ENCODE assay signal across 27 cellular contexts in the genomic region with DNA sequence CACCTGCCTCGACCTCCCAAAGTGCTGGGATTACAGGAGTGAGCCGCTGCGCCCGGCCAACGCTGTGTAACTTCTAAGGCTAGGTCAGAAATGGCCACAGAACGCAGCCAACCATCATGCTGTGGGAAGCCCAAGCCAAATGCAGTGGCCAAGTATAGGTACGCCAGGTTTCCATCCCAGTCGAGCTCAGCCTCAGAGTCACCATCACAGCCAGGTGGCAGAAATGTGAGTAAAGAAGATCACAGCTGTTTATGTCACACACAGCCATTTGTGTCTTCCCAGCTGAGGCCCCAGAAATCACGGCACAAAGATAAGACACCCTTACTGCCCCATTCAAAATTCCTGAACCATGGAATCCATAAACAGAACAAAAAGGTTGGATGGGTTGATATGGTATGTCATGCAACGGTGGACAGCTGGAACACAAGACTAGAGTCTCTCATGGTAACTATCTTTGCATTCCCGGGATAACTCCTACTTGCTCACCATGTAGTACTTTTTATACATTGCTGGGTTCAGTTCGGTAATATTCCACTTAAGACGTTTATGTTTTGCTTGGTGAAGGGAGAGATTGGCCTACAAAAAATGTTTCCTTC.
DNase-seq lines count a peak whose midpoint lies in the region; ATAC-seq, FAIRE-seq and TF ChIP-seq lines count a peak whose summit lies in the region.
"Had no signal": no experiment of that assay in that cellular context is flagged by ENCODE, and none has a peak within 500 bp of the region (broad histone marks: within the 10 kb centered on the region; RNA-seq: fewer than 3 reads in every experiment).

No MANE protein-coding gene starts in this region.

- H3K4me1 ChIP-seq in GM12878 (ENCODE audit: control insufficient read depth, insufficient read depth, low read length) (peaks cover 20% of the 10 kb centered on the region), gastrocnemius medialis (peaks cover 71 to 84% of the 10 kb centered on the region in 2 donors), neural progenitor cell (peaks cover 11% of the 10 kb centered on the region)

- H3K79me2 ChIP-seq in GM12878 (ENCODE audit: control insufficient read depth, insufficient read depth, low read length) = no peaks in the 10 kb centered on the region; the same call in 1 of the 2 replicates
- peaks cover 75% of the 10 kb centered on the region for H3K79me2 ChIP-seq in neural progenitor cell (ENCODE audit: low read depth)

- H3K9me3 ChIP-seq in GM12878 (replicated peaks; ENCODE audit: control insufficient read depth, insufficient read depth, low read length) (no peaks in the 10 kb centered on the region; the same call in 1 of the 3 replicates), gastrocnemius medialis (no peaks in the 10 kb centered on the region), neural progenitor cell (ENCODE audit: low read depth) (no peaks in the 10 kb centered on the region)

- peaks cover 13% of the 10 kb centered on the region for H3K9me3 Mint-ChIP-seq in neural progenitor cell

- SMC1A ChIA-PET in GM12878 (lab: Charles Lee; ENCODE audit: uncharacterized antibody, unreplicated experiment) = interaction anchor here (0.9 kb wide), 1 partner anchor 20 kb away, joined by 3 read pairs; no protein-coding TSS in a partner anchor

- H4K20me1 ChIP-seq in GM12878 (ENCODE audit: control insufficient read depth, insufficient read depth) = no peaks in the 10 kb centered on the region; the same call in 1 of the 2 replicates
- peaks cover 27% of the 10 kb centered on the region for H4K20me1 ChIP-seq in neural progenitor cell (ENCODE audit: low read depth)

- H3K4me2 ChIP-seq in GM12878 (ENCODE audit: control insufficient read depth, insufficient read depth) = no peak overlapping the region
- H3K4me2 ChIP-seq in neural progenitor cell = no peak overlapping the region

- CTCF ChIA-PET in GM12878 (lab: Yijun Ruan, JAX) = interaction anchor here (0.7 to 1.0 kb wide), 3 partner anchors 10 to 419 kb away, joined by 3 to 4 read pairs (median 3); no protein-coding TSS in a partner anchor

- peaks cover 27% of the 10 kb centered on the region for H3K4me1 Mint-ChIP-seq in neural progenitor cell

- TF ChIP-seq CTCF in GM12878 (IDR thresholded peaks at IDR 0.05 in 2 of 3, conservative IDR thresholded peaks at IDR 0.05 in 1 of 3; ENCODE audit: control insufficient read depth in 2 of 3, extremely low read depth in 1 of 3, insufficient read depth in 1 of 3, low read depth in 3 of 3, low read length in 3 of 3) (no peak), gastrocnemius medialis (IDR thresholded peaks at IDR 0.05 in 4 of 5, conservative IDR thresholded peaks at IDR 0.05 in 1 of 5) (no peak), neural progenitor cell (IDR thresholded peaks at IDR 0.05) (no peak)

- POLR2A ChIA-PET in GM12878 (lab: Charles Lee) = no interaction called here

- H3K27ac Mint-ChIP-seq in neural progenitor cell = no peak overlapping the region
- H3K27ac Mint-ChIP-seq: activated CD4-positive, alpha-beta T cell treated with anti-CD3 and anti-CD28 coated beads, Interleukin-2, amount 10 ng/mL, durations not matched to agents 7 days and 5 days; activated CD8-positive, alpha-beta memory T cell treated with anti-CD3 and anti-CD28 coated beads, Interleukin-2, amount 10 ng/mL, durations not matched to agents 7 days and 5 days; activated naive CD8-positive, alpha-beta T cell had no signal

- H3K4me3 ChIP-seq in GM12878 (no peak overlapping the region), gastrocnemius medialis (no peak overlapping the region), neural progenitor cell (no peak overlapping the region)

- TF ChIP-seq POLR2A in GM12878 (IDR thresholded peaks at IDR 0.05; ENCODE audit: low read depth, low read length) = no peak
- no peak for TF ChIP-seq POLR2A in gastrocnemius medialis (IDR thresholded peaks at IDR 0.05)

- in situ Hi-C loops in GM12878 (cut with MboI) (no loop called here), gastrocnemius medialis (cut with MboI; ENCODE audit: low sequenced_read_pairs in 4 of 4) (no loop called here)

- H3K27ac ChIP-seq in GM12878 (ENCODE audit: control insufficient read depth, insufficient read depth) (no peak overlapping the region), gastrocnemius medialis (peak overlapping the region; percentile 75 to 98 (median 92)), neural progenitor cell (no peak overlapping the region)
- H3K27ac ChIP-seq: 22Rv1, WERI-Rb-1 had no signal

- no peak for TF ChIP-seq RAD21 in GM12878 (IDR thresholded peaks at IDR 0.05; ENCODE audit: insufficient read depth, low read depth, low read length)

- BruUV-seq in GM12878 (replicated peaks; lab: Mats Ljungman, UMichigan) = TSS peak; percentile 26

- H3K36me3 ChIP-seq in GM12878 (ENCODE audit: control insufficient read depth in 2 of 2, insufficient read depth in 2 of 2, low read length in 1 of 2) (peaks cover 2 to 3% of the 10 kb centered on the region in 2 experiments; a peak in 2 of 4 replicates), gastrocnemius medialis (peaks cover 0 to 27% of the 10 kb centered on the region in 2 donors), neural progenitor cell (no peaks in the 10 kb centered on the region)

- 98% methylated on average over 13 of the region's 13 CpGs for WGBS in GM12878 (ENCODE audit: insufficient coverage, insufficient replicate concordance, low lambda C conversion rate, missing lambda C conversion rate)

- no peak for FAIRE-seq in GM12878 (lab: Jason Lieb, UNC)
- FAIRE-seq: bronchial epithelial cell, HepG2, urothelium cell line had no signal

- H3F3A ChIP-seq in neural progenitor cell (ENCODE audit: low read depth) = peaks cover 14% of the 10 kb centered on the region

- intact Hi-C loops in GM12878 (cut with micrococcal nuclease; ENCODE audit: unreplicated experiment) (no loop called here), gastrocnemius medialis (cut with DNase I; ENCODE audit: low total_unique reads) (no loop called here)

- H3K27me3 ChIP-seq in GM12878 (replicated peaks in 1 of 2; ENCODE audit: control insufficient read depth in 2 of 2, insufficient read depth in 2 of 2, low read length in 1 of 2) (no peaks in the 10 kb centered on the region), gastrocnemius medialis (no peaks in the 10 kb centered on the region), neural progenitor cell (no peaks in the 10 kb centered on the region)

- RAD21 ChIA-PET in GM12878 (lab: Charles Lee; ENCODE audit: unreplicated experiment) = interaction anchor here (0.6 to 1.0 kb wide), 2 partner anchors 18 to 39 kb away, joined by 3 to 5 read pairs; no protein-coding TSS in a partner anchor

- no peak overlapping the region for H2AFZ ChIP-seq in GM12878 (ENCODE audit: control insufficient read depth, low read depth, low read length)
- H2AFZ ChIP-seq in neural progenitor cell (replicated peaks) = no peak overlapping the region

- no peak for ATAC-seq in GM12878
- ATAC-seq in gastrocnemius medialis = peak; percentile 70 to 83
- ATAC-seq: activated CD8-positive, alpha-beta memory T cell treated with anti-CD3 and anti-CD28 coated beads, Interleukin-2, amount 10 ng/mL, durations not matched to agents 7 days and 5 days; HepG2; left lobe of liver had no signal

- TF ChIP-seq EP300 in GM12878 (IDR thresholded peaks at IDR 0.05; ENCODE audit: borderline replicate concordance in 1 of 2, control insufficient read depth in 1 of 2, low read depth in 2 of 2, low read length in 2 of 2) = no peak

- no peak overlapping the region for H3K9ac ChIP-seq in GM12878 (ENCODE audit: control insufficient read depth, insufficient read depth, low read length)
- no peak overlapping the region for H3K9ac ChIP-seq in neural progenitor cell

- H3K4me3 Mint-ChIP-seq in neural progenitor cell = no peak overlapping the region
- H3K4me3 Mint-ChIP-seq: activated CD4-positive, alpha-beta T cell treated with anti-CD3 and anti-CD28 coated beads, Interleukin-2, amount 10 ng/mL, durations not matched to agents 7 days and 5 days; activated CD8-positive, alpha-beta memory T cell treated with anti-CD3 and anti-CD28 coated beads, Interleukin-2, amount 10 ng/mL, durations not matched to agents 7 days and 5 days; activated naive CD8-positive, alpha-beta T cell; naive B cell had no signal

- peaks cover 38% of the 10 kb centered on the region for H3K36me3 Mint-ChIP-seq in neural progenitor cell

- DNase-seq in DMS53 (lab: John Stamatoyannopoulos, UW) (peak; percentile 8), DMS53 treated with DMSO at 0.1 percent for 48 hours (lab: John Stamatoyannopoulos, UW; ENCODE audit: unreplicated experiment) (no peak), GM12878 (ENCODE audit: low read depth, low spot score) (no peak), kidney glomerular epithelial cell (lab: John Stamatoyannopoulos, UW) (peak; percentile 64), gastrocnemius medialis (peak; percentile 73 to 83), COLO668 (lab: John Stamatoyannopoulos, UW; ENCODE audit: unreplicated experiment) (no peak), neural progenitor cell (ENCODE audit: low spot score) (no peak), NCI-H1105 (lab: John Stamatoyannopoulos, UW) (no peak)
- DNase-seq: activated CD4-positive, alpha-beta T cell treated with anti-CD3 and anti-CD28 coated beads, Interleukin-2, amount 10 ng/mL, durations not matched to agents 7 days and 5 days; activated CD8-positive, alpha-beta memory T cell treated with anti-CD3 and anti-CD28 coated beads, Interleukin-2, amount 10 ng/mL, durations not matched to agents 7 days and 5 days; anterior cingulate cortex; cortex of kidney; DMS 273 treated with DMSO at 0.1 percent for 48 hours; foreskin fibroblast; GOT3; Kasumi-1; naive B cell; NCI-H1694; stimulated activated CD4-positive, alpha-beta T cell treated with anti-CD3 and anti-CD28 coated beads, Interleukin-2, amount 100 ng/mL, for 48 hours; substantia nigra; WERI-Rb-1 had no signal

- no peaks in the 10 kb centered on the region for H3K27me3 Mint-ChIP-seq in neural progenitor cell (ENCODE audit: insufficient read depth, low read depth)
- H3K27me3 Mint-ChIP-seq: activated CD4-positive, alpha-beta T cell treated with anti-CD3 and anti-CD28 coated beads, Interleukin-2, amount 10 ng/mL, durations not matched to agents 7 days and 5 days; activated CD8-positive, alpha-beta memory T cell treated with anti-CD3 and anti-CD28 coated beads, Interleukin-2, amount 10 ng/mL, durations not matched to agents 7 days and 5 days; activated naive CD8-positive, alpha-beta T cell; naive B cell had no signal

TF ChIP-seq in GM12878, 131 proteins besides CTCF, POLR2A, EP300 and RAD21 (continues in another document):
- TF ChIP-seq ASH2L (IDR thresholded peaks at IDR 0.05; ENCODE audit: borderline replicate concordance, low read depth) (no peak), SIN3A (IDR thresholded peaks at IDR 0.05; ENCODE audit: low read depth, low read length) (no peak)

Comparison
In these comparisons a context has a peak if more than half of its experiments do, and no peak if none do; other contexts are left out.
1. DNase-seq: peak in DMS53 (single experiment), kidney glomerular epithelial cell (single experiment) and gastrocnemius medialis (2 of 2); none in DMS53 treated with DMSO at 0.1 percent for 48 hours (single experiment), GM12878 (single experiment), COLO668 (single experiment), neural progenitor cell (single experiment) and NCI-H1105 (single experiment).
2. H3K27ac ChIP-seq: peak in gastrocnemius medialis (4 of 4); none in GM12878 (single experiment) and neural progenitor cell (single experiment).